28 cellular contexts compared by ENCODE assay signal in genomic region chr21:45415188-45415942, GRCh38. TPM values are rescaled to one million over a fixed set of nuclear protein-coding genes. Genes with fewer than 3 reads are reported as not detected.
A peak's percentile ranks its signal among the peaks of the same experiment; 100 is the strongest.
DNase-seq lines count a peak whose midpoint lies in the region; ATAC-seq, FAIRE-seq and TF ChIP-seq lines count a peak whose summit lies in the region.
"Had no signal": no experiment of that assay in that cellular context is flagged by ENCODE, and none has a peak within 500 bp of the region (broad histone marks: within the 10 kb centered on the region; RNA-seq: fewer than 3 reads in every experiment).

No MANE protein-coding gene starts in this region.

- peak; percentile 12 for DNase-seq in ELF-1 (ENCODE audit: low read depth, low spot score)
- DNase-seq in K562 (ENCODE audit: extremely low read depth in 1 of 4, low spot score in 3 of 4), result no peak
- no peak for DNase-seq in right atrium auricular region (ENCODE audit: low spot score)
- DNase-seq in neuronal stem cell (ENCODE audit: low spot score), result no peak
- DNase-seq in DMS79 treated with DMSO at 0.1 percent for 48 hours (lab: John Stamatoyannopoulos, UW), result no peak
- DNase-seq in cortex of kidney (lab: John Stamatoyannopoulos, UW), result no peak
- DNase-seq in immature natural killer cell, result no peak
- DNase-seq: activated CD4-positive, CD25-positive, alpha-beta regulatory T cell; activated naive CD4-positive, alpha-beta T cell treated with Interleukin-2 at 50 U/mL for 16 hours; AML-193; CD4-positive, CD25-positive, alpha-beta regulatory T cell; H7; NCI-H1105 treated with DMSO at 0.1 percent for 48 hours; NCI-H187 treated with DMSO at 0.1 percent for 48 hours; NCI-H2171 treated with DMSO at 0.1 percent for 48 hours; NCI-H510A; RPMI8226; stimulated activated CD4-positive, alpha-beta T cell treated with anti-CD3 and anti-CD28 coated beads, Interleukin-12 subunit alpha, Interleukin-12 subunit beta, amount 100 ng/mL, for 4 hours; stimulated activated CD4-positive, alpha-beta T cell treated with anti-CD3 and anti-CD28 coated beads, Interleukin-2, amount 100 ng/mL, for 48 hours; stimulated activated naive CD8-positive, alpha-beta T cell treated with anti-CD3 and anti-CD28 coated beads, Interleukin-15, amount 100 ng/mL, for 72 hours had no signal

- no peaks in the 10 kb centered on the region for H3K4me1 Mint-ChIP-seq in immature natural killer cell
- H3K4me1 Mint-ChIP-seq: naive thymus-derived CD8-positive, alpha-beta T cell; stimulated activated naive CD8-positive, alpha-beta T cell treated with anti-CD3 and anti-CD28 coated beads, Interleukin-15, amount 100 ng/mL, for 72 hours had no signal

- peaks cover 19% of the 10 kb centered on the region for H4K20me1 ChIP-seq in K562 (replicated peaks; ENCODE audit: control insufficient read depth, insufficient read depth, low read length)

- no peak overlapping the region for H4K8ac ChIP-seq in neuronal stem cell (ENCODE audit: low read depth, low read length)

- no peaks in the 10 kb centered on the region for H3K9me3 Mint-ChIP-seq in immature natural killer cell
- H3K9me3 Mint-ChIP-seq: activated T-helper 1 cell treated with anti-CD3 and anti-CD28 coated beads, Interleukin-12 subunit alpha, Interleukin-12 subunit beta, Interleukin-2, Interleukin-4 antibody, amounts not matched to agents 30 ng/mL and 10 ng/mL and 1 ng/mL, durations not matched to agents 14 hours and 24 hours and 36 hours; brain; CD4-positive, CD25-positive, alpha-beta regulatory T cell; naive thymus-derived CD8-positive, alpha-beta T cell; stimulated activated naive CD8-positive, alpha-beta T cell treated with anti-CD3 and anti-CD28 coated beads, Interleukin-15, amount 100 ng/mL, for 72 hours had no signal

- H3K9me1 ChIP-seq in K562 (ENCODE audit: control insufficient read depth, insufficient read depth, low read length), result peaks cover 5% of the 10 kb centered on the region

- H3K36me3 ChIP-seq in K562 (ENCODE audit: control insufficient read depth, insufficient read depth, low read length) (no peaks in the 10 kb centered on the region), right atrium auricular region (no peaks in the 10 kb centered on the region), neuronal stem cell (replicated peaks in 1 of 2; ENCODE audit: control insufficient read depth in 2 of 2, insufficient read depth in 2 of 2, low read length in 2 of 2) (peaks cover 0 to 2% of the 10 kb centered on the region in 2 donors)
- H3K36me3 ChIP-seq: left lung, MG63 had no signal

- peak overlapping the region; percentile 34 for H3K23ac ChIP-seq in neuronal stem cell (ENCODE audit: low read depth, low read length, poor library complexity)

- no peak for TF ChIP-seq EP300 in K562 (IDR thresholded peaks at IDR 0.05; ENCODE audit: low read length)

- H3K36me3 Mint-ChIP-seq in immature natural killer cell, result no peaks in the 10 kb centered on the region
- H3K36me3 Mint-ChIP-seq: brain; CD4-positive, CD25-positive, alpha-beta regulatory T cell; naive thymus-derived CD8-positive, alpha-beta T cell had no signal

- no peak overlapping the region for H2BK12ac ChIP-seq in neuronal stem cell (ENCODE audit: low read length)

- no peak overlapping the region for H2AFZ ChIP-seq in K562 (ENCODE audit: low read depth, low read length)
- no peak overlapping the region for H2AFZ ChIP-seq in neuronal stem cell (ENCODE audit: low read length)

- FAIRE-seq in K562 (lab: Jason Lieb, UNC), result no peak
- FAIRE-seq: A204.1 had no signal

- peak overlapping the region; percentile 23 for H2BK15ac ChIP-seq in neuronal stem cell (ENCODE audit: low read length)

- in situ Hi-C loops in K562 (cut with MboI), result no loop called here

- POLR2A ChIA-PET in K562 (lab: Yijun Ruan, JAX), result interaction anchor here (1.1 to 2.0 kb wide), 2 partner anchors 9 to 15 kb away, joined by 5 to 6 read pairs; no protein-coding TSS in a partner anchor

- H2BK5ac ChIP-seq in neuronal stem cell (ENCODE audit: low read length), result peak overlapping the region; percentile 60

- peaks cover 16% of the 10 kb centered on the region for H3K79me2 ChIP-seq in K562 (ENCODE audit: control insufficient read depth, insufficient read depth, low read length)

- H3K27ac ChIP-seq in K562 (ENCODE audit: extremely low read depth, low read depth, low read length) (no peak overlapping the region), right atrium auricular region (peak overlapping the region; percentile 75 to 90), neuronal stem cell (replicated peaks; ENCODE audit: low read length) (no peak overlapping the region)
- H3K27ac ChIP-seq: KMS-11, left lung had no signal

- H3K79me1 ChIP-seq in neuronal stem cell (ENCODE audit: low read depth, low read length), result peaks cover 25% of the 10 kb centered on the region

- H3K9ac ChIP-seq in K562 (ENCODE audit: insufficient read depth in 1 of 2, low read depth in 2 of 2, low read length in 2 of 2), result no peak overlapping the region; a peak in 1 of 4 replicates
- H3K9ac ChIP-seq in neuronal stem cell (ENCODE audit: low read depth, low read length, poor library complexity), result no peak overlapping the region
- H3K9ac ChIP-seq: KMS-11 had no signal

- H3K27me3 Mint-ChIP-seq in immature natural killer cell (ENCODE audit: low read depth in 3 of 3), result peaks cover 2 to 4% (median 2%) of the 10 kb centered on the region in 3 donors

- peaks cover 31 to 88% of the 10 kb centered on the region in 2 experiments for H3K4me1 ChIP-seq in K562 (replicated peaks in 1 of 2; ENCODE audit: control insufficient read depth in 2 of 2, insufficient read depth in 2 of 2, low read length in 2 of 2)
- peaks cover 0 to 94% of the 10 kb centered on the region in 2 donors for H3K4me1 ChIP-seq in right atrium auricular region
- peaks cover 20 to 26% of the 10 kb centered on the region in 2 donors for H3K4me1 ChIP-seq in neuronal stem cell (ENCODE audit: control insufficient read depth in 2 of 2, insufficient read depth in 1 of 2, low read depth in 1 of 2, low read length in 2 of 2)
- H3K4me1 ChIP-seq: left lung had no signal

- H3K4me3 ChIP-seq in K562, result no peak overlapping the region
- H3K4me3 ChIP-seq in right atrium auricular region, result no peak overlapping the region
- no peak overlapping the region for H3K4me3 ChIP-seq in neuronal stem cell (ENCODE audit: low read length in 2 of 2)
- H3K4me3 ChIP-seq: left lung, MG63 had no signal

- no peak for TF ChIP-seq CTCF in K562 (IDR thresholded peaks at IDR 0.05 in 2 of 3, conservative IDR thresholded peaks at IDR 0.05 in 1 of 3; ENCODE audit: insufficient read depth in 2 of 3, low read depth in 1 of 3, low read length in 3 of 3)
- no peak for TF ChIP-seq CTCF in right atrium auricular region (IDR thresholded peaks at IDR 0.05)

- ATAC-seq in K562 (no peak), GM18909 (IDR thresholded peaks at IDR 0.05; ENCODE audit: poor library complexity, unreplicated experiment) (no peak)
- ATAC-seq: left lung; naive thymus-derived CD8-positive, alpha-beta T cell had no signal

- no peak overlapping the region for H3K14ac ChIP-seq in neuronal stem cell (ENCODE audit: low read length)

- no peak overlapping the region for H3K4me3 Mint-ChIP-seq in immature natural killer cell
- H3K4me3 Mint-ChIP-seq: activated T-helper 1 cell treated with anti-CD3 and anti-CD28 coated beads, Interleukin-12 subunit alpha, Interleukin-12 subunit beta, Interleukin-2, Interleukin-4 antibody, amounts not matched to agents 30 ng/mL and 10 ng/mL and 1 ng/mL, durations not matched to agents 14 hours and 24 hours and 36 hours; brain; CD4-positive, CD25-positive, alpha-beta regulatory T cell; naive thymus-derived CD8-positive, alpha-beta T cell; stimulated activated naive CD8-positive, alpha-beta T cell treated with anti-CD3 and anti-CD28 coated beads, Interleukin-15, amount 100 ng/mL, for 72 hours had no signal

- H3K9me3 ChIP-seq in K562 (replicated peaks; ENCODE audit: control insufficient read depth, insufficient read depth, low read depth, low read length), result no peaks in the 10 kb centered on the region
- no peaks in the 10 kb centered on the region for H3K9me3 ChIP-seq in right atrium auricular region
- peaks cover 0 to 2% of the 10 kb centered on the region in 2 donors for H3K9me3 ChIP-seq in neuronal stem cell (replicated peaks in 1 of 2; ENCODE audit: control insufficient read depth in 2 of 2, insufficient read depth in 1 of 2, low read depth in 1 of 2, low read length in 2 of 2)
- H3K9me3 ChIP-seq: left lung, MG63 had no signal

- no peaks in the 10 kb centered on the region for H3K27me3 ChIP-seq in K562 (ENCODE audit: control insufficient read depth in 2 of 2, insufficient read depth in 2 of 2, low read length in 2 of 2)
- no peaks in the 10 kb centered on the region for H3K27me3 ChIP-seq in right atrium auricular region
- H3K27me3 ChIP-seq in neuronal stem cell (ENCODE audit: control insufficient read depth in 3 of 3, insufficient read depth in 3 of 3, low read depth in 1 of 3, low read length in 3 of 3), result peaks cover 0 to 59% (median 0%) of the 10 kb centered on the region in 3 experiments
- H3K27me3 ChIP-seq: left lung, MG63 had no signal

- no peak overlapping the region for H3K4ac ChIP-seq in neuronal stem cell (ENCODE audit: low read length)

- intact Hi-C loops in K562 (cut with micrococcal nuclease), result no loop called here

- TF ChIP-seq POLR2A in K562 (conservative IDR thresholded peaks at IDR 0.05), result no peak

- 81% methylated on average over 24 of the region's 32 CpGs for WGBS in K562 (ENCODE audit: insufficient coverage, low coverage, missing lambda C conversion rate)
- no CpG with 5 or more reads among the region's 32 CpGs for WGBS in neuronal stem cell (ENCODE audit: extremely low coverage in 2 of 2, insufficient read length in 2 of 2, insufficient replicate concordance in 1 of 2), 2 donors

- H2AK5ac ChIP-seq in neuronal stem cell (ENCODE audit: low read depth, low read length), result peak overlapping the region; percentile 79

- no peak overlapping the region for H4K91ac ChIP-seq in neuronal stem cell (ENCODE audit: low read depth, low read length, poor library complexity)

- no peak overlapping the region for H3K4me2 ChIP-seq in K562 (ENCODE audit: insufficient read depth, low read length)
- no peak overlapping the region for H3K4me2 ChIP-seq in neuronal stem cell (ENCODE audit: insufficient read depth, low read length, poor library complexity, severe bottlenecking)
- H3K4me2 ChIP-seq: KMS-11 had no signal

- H3K27ac Mint-ChIP-seq in immature natural killer cell, result no peak overlapping the region
- H3K27ac Mint-ChIP-seq: activated T-helper 1 cell treated with anti-CD3 and anti-CD28 coated beads, Interleukin-12 subunit alpha, Interleukin-12 subunit beta, Interleukin-2, Interleukin-4 antibody, amounts not matched to agents 30 ng/mL and 10 ng/mL and 1 ng/mL, durations not matched to agents 14 hours and 24 hours and 36 hours; CD4-positive, CD25-positive, alpha-beta regulatory T cell; naive thymus-derived CD8-positive, alpha-beta T cell; stimulated activated naive CD8-positive, alpha-beta T cell treated with anti-CD3 and anti-CD28 coated beads, Interleukin-15, amount 100 ng/mL, for 72 hours had no signal

- CTCF ChIA-PET in K562 (lab: Yijun Ruan, JAX; ENCODE audit: low intra/inter-chr PET ratio), result no interaction called here

- no peak overlapping the region for H2BK120ac ChIP-seq in neuronal stem cell (ENCODE audit: low read depth, low read length)

- BruUV-seq in K562 (replicated peaks; lab: Mats Ljungman, UMichigan), result no TSS peak

- H3K18ac ChIP-seq in neuronal stem cell (ENCODE audit: low read length), result no peak overlapping the region

- TF ChIP-seq RAD21 in K562 (CRISPR knock-in tag; conservative IDR thresholded peaks at IDR 0.05 in 1 of 2, IDR thresholded peaks at IDR 0.05 in 1 of 2), result no peak

RNA-seq across cellular contexts. Expression of gene COL18A1, which starts 10.4 kb away (rescaled TPM):
- total RNA-seq in K562 (2011; cell fraction: chromatin; rRNA removed; ENCODE audit: low replicate concordance), result 18.2 and 47.1 TPM in 2 replicates
- 42.8 and 53.0 TPM in 2 replicates for total RNA-seq in K562 (2011; cell fraction: nucleolus; rRNA removed)
- total RNA-seq in K562 (2011; cell fraction: nucleoplasm; rRNA removed), result 26.1 and 28.1 TPM in 2 replicates
- total RNA-seq in K562 (2014; rRNA removed) (12.0 and 16.1 TPM in 2 replicates), K562 (2014; rRNA removed; fragmentation: Illumina TruSeq; extraction: Trizol) (0.54 and 1.1 TPM in 2 replicates), K562 (2015; rRNA removed; fragmentation: Illumina TruSeq; extraction: Trizol) (1.6 and 2.3 TPM in 2 replicates), K562 (2021) (16.1 and 16.4 TPM in 2 replicates), right atrium auricular region (100 to 1,000 TPM; 117 to 134 TPM)
- polyA plus RNA-seq in K562 (2011; rRNA removed) (4.9 and 16.8 TPM in 2 replicates), K562 (2014; fragmentation: Illumina TruSeq; extraction: Trizol) (2.0 and 5.5 TPM in 2 replicates), K562 (2014; fragmentation: Nextera tagmentation; extraction: Ambion mirVana) (under 1 TPM; 0.14 to 0.25 TPM), K562 (2014; rRNA removed) (7.8 and 11.8 TPM in 2 replicates), immature natural killer cell (1 to 10 TPM in 1 of 3 donors, under 1 TPM in 2; 0.30 to 1.8 (median 0.46) TPM)
- 23.2 and 39.2 TPM in 2 replicates for polyA plus RNA-seq in K562 (2011; cell fraction: cytosol; rRNA removed)
- 67.4 and 83.8 TPM in 2 replicates for polyA plus RNA-seq in K562 (2011; cell fraction: nucleus; rRNA removed)
- polyA plus RNA-seq in K562 (2012), result 6.2 and 11.5 TPM in 2 replicates
- 2.9 and 3.3 TPM in 2 replicates for polyA minus RNA-seq in K562 (2011; rRNA and poly(A)+ RNA removed)
- 11.5 and 49.2 TPM in 2 replicates for polyA minus RNA-seq in K562 (2011; cell fraction: cytosol; rRNA and poly(A)+ RNA removed)
- 11.6 and 22.0 TPM in 2 replicates for polyA minus RNA-seq in K562 (2011; cell fraction: nucleus; rRNA and poly(A)+ RNA removed)
- 42.5 TPM for polyA plus RNA-seq in neuronal stem cell (2013, experiment 1 of 2)
- polyA plus RNA-seq in neuronal stem cell (2013, experiment 2 of 2), result 42.1 TPM

Comparison
In these comparisons a context has a peak if more than half of its experiments do, and no peak if none do; other contexts are left out.
1. H3K27ac ChIP-seq: peak in right atrium auricular region (2 of 2); none in K562 (single experiment) and neuronal stem cell (single experiment).